Comparison of ENCODE assay signal across 10 cellular contexts in genomic region chr11:78168539-78169477, GRCh38. TPM values are rescaled to one million over a fixed set of nuclear protein-coding genes. Genes with fewer than 3 reads are reported as not detected.
DNase-seq lines count a peak whose midpoint lies in the region; TF ChIP-seq lines count a peak whose summit lies in the region.
"Had no signal": no experiment of that assay in that cellular context is flagged by ENCODE, and none has a peak within 500 bp of the region (broad histone marks: within the 10 kb centered on the region; RNA-seq: fewer than 3 reads in every experiment).

No MANE protein-coding gene starts in this region.

- no peaks in the 10 kb centered on the region for H3K79me2 ChIP-seq in SK-N-SH (ENCODE audit: insufficient read depth)

- H4K20me1 ChIP-seq in SK-N-SH (ENCODE audit: insufficient read depth) = no peaks in the 10 kb centered on the region

- H3K9me3 ChIP-seq in SK-N-SH = no peaks in the 10 kb centered on the region
- H3K9me3 ChIP-seq in muscle layer of colon (ENCODE audit: low read length) = no peaks in the 10 kb centered on the region
- H3K9me3 ChIP-seq in uterus = no peaks in the 10 kb centered on the region

- H3F3A ChIP-seq in SK-N-SH (replicated peaks; ENCODE audit: insufficient read depth) = no peaks in the 10 kb centered on the region

- intact Hi-C loops in uterus (cut with DNase I; ENCODE audit: low total_unique reads) = no loop called here

- H3K9ac ChIP-seq in SK-N-SH (no peak overlapping the region), muscle layer of colon (ENCODE audit: low read length) (no peak overlapping the region)

- H3K4me1 ChIP-seq in SK-N-SH (ENCODE audit: control insufficient read depth in 1 of 2, insufficient read depth in 2 of 2, low read depth in 1 of 2, low read length in 1 of 2) = peaks cover 0 to 22% of the 10 kb centered on the region in 2 experiments; a peak in 1 of 4 replicates
- peaks cover 48% of the 10 kb centered on the region for H3K4me1 ChIP-seq in muscle layer of colon (ENCODE audit: insufficient read depth, low read length)
- no peaks in the 10 kb centered on the region for H3K4me1 ChIP-seq in uterus

- H3K4me2 ChIP-seq in SK-N-SH = peak overlapping the region; percentile 34; the same call in 1 of the 2 replicates

- H3K4me3 ChIP-seq in SK-N-SH (ENCODE audit: low read depth in 2 of 2, low read length in 1 of 2) (no peak overlapping the region), muscle layer of colon (ENCODE audit: low read depth in 1 of 2, low read length in 2 of 2) (peak overlapping the region in 1 of 2 donors; percentile 11), uterus (no peak overlapping the region)

- TF ChIP-seq CTCF in SK-N-SH (IDR thresholded peaks at IDR 0.05) = no peak
- TF ChIP-seq CTCF in uterus (IDR thresholded peaks at IDR 0.05) = no peak

- no peak for TF ChIP-seq RAD21 in SK-N-SH (IDR thresholded peaks at IDR 0.05; ENCODE audit: low read length)

- 0 out of 4 replicates have a peak, but pooled peaks of 1 of the 2 experiments have one; percentile 24 for TF ChIP-seq EP300 in SK-N-SH (IDR thresholded peaks at IDR 0.05; ENCODE audit: borderline replicate concordance in 1 of 2, low read depth in 1 of 2, low read length in 1 of 2)

- no peaks in the 10 kb centered on the region for H3K9me2 ChIP-seq in SK-N-SH

- no peak for TF ChIP-seq POLR2A in uterus (IDR thresholded peaks at IDR 0.05)

- H3K36me3 ChIP-seq in SK-N-SH (replicated peaks in 1 of 2; ENCODE audit: control insufficient read depth in 1 of 2, insufficient read depth in 2 of 2, low read length in 1 of 2) (peaks cover 0 to 19% of the 10 kb centered on the region in 2 experiments), muscle layer of colon (ENCODE audit: insufficient read depth, low read length) (peaks cover 13% of the 10 kb centered on the region), uterus (no peaks in the 10 kb centered on the region)

- 75% methylated on average over 14 of the region's 17 CpGs for WGBS in SK-N-SH (ENCODE audit: low lambda C conversion rate)

- no peaks in the 10 kb centered on the region for H3K27me3 ChIP-seq in SK-N-SH (ENCODE audit: insufficient read depth)
- no peaks in the 10 kb centered on the region for H3K27me3 ChIP-seq in muscle layer of colon (ENCODE audit: control insufficient read depth in 1 of 2, insufficient read depth in 2 of 2, low read length in 2 of 2)
- H3K27me3 ChIP-seq in uterus = no peaks in the 10 kb centered on the region

- CTCF ChIA-PET in SK-N-SH (lab: Yijun Ruan, JAX) = interaction anchor here (1.4 kb wide), 1 partner anchor 396 kb away, joined by 3 read pairs; no protein-coding TSS in a partner anchor

- H3K27ac ChIP-seq in SK-N-SH (ENCODE audit: low read depth in 2 of 2, low read length in 1 of 2) = peak overlapping the region; percentile 61 to 72
- H3K27ac ChIP-seq in muscle layer of colon (ENCODE audit: low read depth, low read length) = peak overlapping the region; percentile 49
- H3K27ac ChIP-seq in uterus = peak overlapping the region; percentile 78 to 80

- DNase-seq in SK-N-SH = peak; percentile 75
- DNase-seq in fibroblast of peridontal ligament (ENCODE audit: extremely low read depth) = peak; percentile 99
- DNase-seq in uterus = peak; percentile 81 to 85
- DNase-seq in NCI-H2196 treated with DMSO at 0.1 percent for 48 hours (lab: John Stamatoyannopoulos, UW; ENCODE audit: unreplicated experiment) = no peak
- DNase-seq in DMS153 (lab: John Stamatoyannopoulos, UW) = no peak
- DNase-seq in RKO (ENCODE audit: low spot score) = no peak
- DNase-seq: activated naive CD8-positive, alpha-beta T cell treated with anti-CD3 and anti-CD28 coated beads for 36 hours; immature natural killer cell; NCI-H2171 had no signal

- no peak overlapping the region for H2AFZ ChIP-seq in SK-N-SH (ENCODE audit: low read depth)

- POLR2A ChIA-PET in SK-N-SH (lab: Yijun Ruan, JAX) = no interaction called here

TF ChIP-seq in SK-N-SH, 30 proteins besides CTCF, POLR2A, EP300 and RAD21:
- TF ChIP-seq FOSL2 (IDR thresholded peaks at IDR 0.05; ENCODE audit: borderline replicate concordance, low read depth) (no peak), CHD2 (IDR thresholded peaks at IDR 0.05; ENCODE audit: low read length, partially characterized antibody) (no peak), MAX (IDR thresholded peaks at IDR 0.05; ENCODE audit: low read depth) (no peak), ELF1 (IDR thresholded peaks at IDR 0.05) (no peak), TEAD4 (IDR thresholded peaks at IDR 0.05; ENCODE audit: borderline replicate concordance, insufficient read depth) (no peak), TAF1 (IDR thresholded peaks at IDR 0.05; ENCODE audit: borderline replicate concordance, low read depth, low read length) (no peak), POLR2AphosphoS5 (IDR thresholded peaks at IDR 0.05; ENCODE audit: low read depth, low read length) (no peak), PBX3 (IDR thresholded peaks at IDR 0.05) (no peak), EZH2phosphoT487 (IDR thresholded peaks at IDR 0.05; ENCODE audit: borderline replicate concordance, low read depth) (no peak), NFIC (IDR thresholded peaks at IDR 0.05; ENCODE audit: borderline replicate concordance) (no peak), SIN3A (IDR thresholded peaks at IDR 0.05; ENCODE audit: borderline replicate concordance, low read depth, low read length) (no peak), REST (IDR thresholded peaks at IDR 0.05; ENCODE audit: low read depth, low read length) (no peak)
- TF ChIP-seq, protein P1, sequence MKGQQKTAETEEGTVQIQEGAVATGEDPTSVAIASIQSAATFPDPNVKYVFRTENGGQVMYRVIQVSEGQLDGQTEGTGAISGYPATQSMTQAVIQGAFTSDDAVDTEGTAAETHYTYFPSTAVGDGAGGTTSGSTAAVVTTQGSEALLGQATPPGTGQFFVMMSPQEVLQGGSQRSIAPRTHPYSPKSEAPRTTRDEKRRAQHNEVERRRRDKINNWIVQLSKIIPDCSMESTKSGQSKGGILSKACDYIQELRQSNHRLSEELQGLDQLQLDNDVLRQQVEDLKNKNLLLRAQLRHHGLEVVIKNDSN (IDR thresholded peaks at IDR 0.05; ENCODE audit: borderline replicate concordance, low read depth) = no peak

RNA-seq across cellular contexts. Expression of gene KCTD21, which starts 19.6 kb away (rescaled TPM):
- 5.0 and 7.5 TPM in 2 replicates for polyA plus RNA-seq in SK-N-SH (2012; rRNA removed)
- polyA plus RNA-seq in SK-N-SH (2012; cell fraction: cytosol; rRNA removed) = 4.9 and 5.3 TPM in 2 replicates
- 5.3 and 12.7 TPM in 2 replicates for polyA plus RNA-seq in SK-N-SH (2012; cell fraction: nucleus; rRNA removed)
- total RNA-seq in uterus = 10 to 100 TPM in 2 of 4 donors, 1 to 10 TPM in 2; 6.2 to 12.4 (median 10.6) TPM

RNA-seq across cellular contexts. Expression of gene USP35, which starts 19.9 kb away (rescaled TPM):
- 8.0 and 8.4 TPM in 2 replicates for polyA plus RNA-seq in SK-N-SH (2012; rRNA removed)
- 4.4 and 5.3 TPM in 2 replicates for polyA plus RNA-seq in SK-N-SH (2012; cell fraction: cytosol; rRNA removed)
- polyA plus RNA-seq in SK-N-SH (2012; cell fraction: nucleus; rRNA removed) = 32.8 and 39.6 TPM in 2 replicates
- total RNA-seq in uterus = 10 to 100 TPM in 2 of 4 donors, 1 to 10 TPM in 2; 5.4 to 25.3 (median 10.3) TPM

RNA-seq across cellular contexts. Expression of gene ALG8, which starts 29.4 kb away (rescaled TPM):
- polyA plus RNA-seq in SK-N-SH (2012; rRNA removed) = 42.0 and 54.8 TPM in 2 replicates
- 53.2 and 62.0 TPM in 2 replicates for polyA plus RNA-seq in SK-N-SH (2012; cell fraction: cytosol; rRNA removed)
- polyA plus RNA-seq in SK-N-SH (2012; cell fraction: nucleus; rRNA removed) = 29.5 and 65.5 TPM in 2 replicates
- total RNA-seq in uterus = 10 to 100 TPM; 26.5 to 43.4 (median 30.8) TPM

Comparison
In these comparisons a context has a peak if more than half of its experiments do, and no peak if none do; other contexts are left out.
1. DNase-seq: peak in SK-N-SH (single experiment), fibroblast of peridontal ligament (single experiment) and uterus (2 of 2); none in NCI-H2196 treated with DMSO at 0.1 percent for 48 hours (single experiment), DMS153 (single experiment) and RKO (single experiment).
2. Peak in every context shown above with its lines, with median percentiles within 50 percentile points of each other: H3K27ac ChIP-seq.